15 cellular contexts compared by ENCODE assay signal in the genomic region with DNA sequence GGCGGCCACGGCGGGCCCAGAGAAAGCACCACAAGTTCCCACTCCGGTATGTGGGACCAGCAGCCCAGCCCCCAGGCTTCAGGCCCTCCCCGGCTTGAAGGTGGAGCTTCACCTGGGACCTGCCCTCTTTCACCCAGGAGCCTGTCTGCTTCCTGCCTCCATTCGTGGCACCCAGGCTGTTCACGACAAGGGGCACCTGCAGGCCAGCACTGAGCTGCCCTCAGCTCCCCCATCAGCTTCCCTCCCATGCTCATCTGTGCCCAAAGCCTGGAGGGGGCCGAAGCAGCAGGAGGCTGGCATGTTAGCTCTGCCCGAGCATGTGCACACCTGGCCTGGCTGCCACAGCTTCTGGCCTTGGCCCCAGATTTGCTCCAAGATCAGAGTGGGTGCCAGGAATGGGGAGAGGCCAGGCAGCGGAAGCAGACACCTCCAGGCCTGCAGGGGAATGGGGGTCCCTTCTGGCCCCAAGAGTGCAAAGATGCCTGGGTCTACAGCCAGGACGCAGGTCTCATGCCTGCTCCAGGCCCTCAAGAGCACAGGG.
"Had no signal": no experiment of that assay in that cellular context is flagged by ENCODE, and none has a peak within 500 bp of the region (broad histone marks: within the 10 kb centered on the region; RNA-seq: fewer than 3 reads in every experiment).

No MANE protein-coding gene starts in this region.

- H3K36me3 Mint-ChIP-seq: mesothelial cell of epicardium had no signal

- H3K9me3 ChIP-seq: testis had no signal

- ATAC-seq: activated CD8-positive, alpha-beta T cell treated with anti-CD3 and anti-CD28 coated beads for 36 hours; activated T-cell treated with anti-CD3 and anti-CD28 coated beads, Interleukin-2, amount 50 U/mL, for 4 hours; T-helper 17 cell had no signal

- H3K4me1 ChIP-seq: parathyroid adenoma, testis had no signal

- H3K4me1 Mint-ChIP-seq: mesothelial cell of epicardium had no signal

- H3K4me3 Mint-ChIP-seq: activated CD8-positive, alpha-beta T cell treated with anti-CD3 and anti-CD28 coated beads for 36 hours; activated T-cell treated with anti-CD3 and anti-CD28 coated beads, Interleukin-2, amount 50 U/mL, for 4 hours; mesothelial cell of epicardium; stimulated activated naive CD8-positive, alpha-beta T cell treated with anti-CD3 and anti-CD28 coated beads, Interleukin-15, Interleukin-2, amounts not matched to agents 100 ng/mL and 50 ng/mL, for 24 hours; T-helper 17 cell had no signal

- DNase-seq: activated CD4-positive, alpha-beta T cell treated with anti-CD3 and anti-CD28 coated beads for 4 hours; activated CD8-positive, alpha-beta T cell treated with anti-CD3 and anti-CD28 coated beads for 36 hours; activated effector memory CD4-positive, alpha-beta T cell treated with Interleukin-2 at 50 U/mL for 16 hours; activated naive CD4-positive, alpha-beta T cell treated with anti-CD3 and anti-CD28 coated beads, Interleukin-2, amount 50 U/mL, for 16 hours; activated T-cell treated with anti-CD3 and anti-CD28 coated beads, Interleukin-2, amount 50 U/mL, for 4 hours; erythroblast; islet precursor cell; stimulated activated CD4-positive, alpha-beta T cell treated with anti-CD3 and anti-CD28 coated beads, Interleukin-4, amount 100 ng/mL, for 24 hours; T-helper 17 cell; testis had no signal

- H3K4me3 ChIP-seq: dorsolateral prefrontal cortex, skin epidermis, testis had no signal

- H3K27me3 Mint-ChIP-seq: activated CD8-positive, alpha-beta T cell treated with anti-CD3 and anti-CD28 coated beads for 36 hours; stimulated activated naive CD8-positive, alpha-beta T cell treated with anti-CD3 and anti-CD28 coated beads, Interleukin-15, Interleukin-2, amounts not matched to agents 100 ng/mL and 50 ng/mL, for 24 hours; T-helper 17 cell had no signal

- H3K27ac Mint-ChIP-seq: activated CD8-positive, alpha-beta T cell treated with anti-CD3 and anti-CD28 coated beads for 36 hours; mesothelial cell of epicardium; stimulated activated naive CD8-positive, alpha-beta T cell treated with anti-CD3 and anti-CD28 coated beads, Interleukin-15, Interleukin-2, amounts not matched to agents 100 ng/mL and 50 ng/mL, for 24 hours; T-helper 17 cell had no signal

- H3K9me3 Mint-ChIP-seq: activated CD8-positive, alpha-beta T cell treated with anti-CD3 and anti-CD28 coated beads for 36 hours; activated T-cell treated with anti-CD3 and anti-CD28 coated beads, Interleukin-2, amount 50 U/mL, for 4 hours; mesothelial cell of epicardium; stimulated activated naive CD8-positive, alpha-beta T cell treated with anti-CD3 and anti-CD28 coated beads, Interleukin-15, Interleukin-2, amounts not matched to agents 100 ng/mL and 50 ng/mL, for 24 hours had no signal
